Comparison of ENCODE assay signal across 12 cellular contexts in the genomic region with DNA sequence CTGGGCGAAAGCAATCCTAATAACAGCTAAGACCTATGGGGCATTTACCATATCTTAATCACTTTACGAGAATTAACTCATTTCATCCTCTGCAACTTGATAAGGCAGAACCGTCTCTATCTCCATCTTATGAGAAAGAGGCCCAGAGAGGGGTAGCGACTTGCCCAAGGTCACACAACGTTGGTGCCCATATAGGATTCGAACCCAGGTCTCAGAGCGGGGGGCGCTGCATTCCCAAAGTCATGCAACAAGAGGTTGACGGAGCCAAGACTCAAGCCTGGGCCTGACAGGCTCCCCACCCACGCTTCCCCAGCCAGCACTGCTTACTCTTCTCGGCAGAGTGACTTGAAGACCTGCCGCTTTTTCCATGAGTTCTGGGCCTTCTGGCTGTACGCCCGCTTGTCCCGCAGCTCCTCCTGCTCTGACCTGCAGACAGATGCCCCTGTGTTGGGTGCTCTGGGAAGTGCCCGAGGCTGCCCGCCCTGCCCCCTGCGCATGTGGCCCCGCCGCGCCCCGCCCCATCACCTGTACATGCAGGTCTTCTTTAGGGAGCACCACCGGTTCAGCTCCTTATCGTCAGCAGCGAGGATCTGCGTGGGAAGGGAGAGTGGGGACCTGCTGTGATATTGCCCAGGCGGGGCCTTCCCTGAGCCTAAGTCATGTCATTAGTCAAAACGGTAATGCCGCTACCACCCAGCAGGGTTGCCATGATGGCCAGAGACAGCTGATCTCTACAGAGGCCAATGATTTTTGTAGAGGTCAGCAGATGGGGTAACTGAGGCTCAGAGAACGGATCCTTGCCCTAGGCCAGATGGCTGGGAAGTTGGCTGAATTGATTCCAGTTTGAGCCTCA. TPM values are rescaled to one million over a fixed set of nuclear protein-coding genes. Genes with fewer than 3 reads are reported as not detected.
DNase-seq lines count a peak whose midpoint lies in the region; ATAC-seq, FAIRE-seq and TF ChIP-seq lines count a peak whose summit lies in the region.
"Had no signal": no experiment of that assay in that cellular context is flagged by ENCODE, and none has a peak within 500 bp of the region (broad histone marks: within the 10 kb centered on the region; RNA-seq: fewer than 3 reads in every experiment).

No MANE protein-coding gene starts in this region.

- H3K4me3 Mint-ChIP-seq in activated naive CD4-positive, alpha-beta T cell treated with anti-CD3 and anti-CD28 coated beads for 36 hours = no peak overlapping the region

- H3K27me3 Mint-ChIP-seq in activated naive CD4-positive, alpha-beta T cell treated with anti-CD3 and anti-CD28 coated beads for 36 hours (ENCODE audit: low read depth) = no peaks in the 10 kb centered on the region

- H3K36me3 ChIP-seq in A673 (ENCODE audit: insufficient read depth, low read length, poor library complexity, severe bottlenecking) = peaks cover 86% of the 10 kb centered on the region
- H3K36me3 ChIP-seq in tibial artery = peaks cover 49 to 98% (median 95%) of the 10 kb centered on the region in 3 donors

- no TSS peak for BruUV-seq in A673 (replicated peaks; lab: Mats Ljungman, UMichigan)

- DNase-seq in activated naive CD4-positive, alpha-beta T cell treated with anti-CD3 and anti-CD28 coated beads for 36 hours = peak; percentile 34
- DNase-seq in activated naive CD4-positive, alpha-beta T cell treated with Interleukin-2 at 50 U/mL for 16 hours = no peak
- peak; percentile 94 for DNase-seq in epithelial cell of esophagus (ENCODE audit: low read depth)
- DNase-seq in stimulated activated naive CD8-positive, alpha-beta T cell treated with anti-CD3 and anti-CD28 coated beads, Interleukin-15, Interleukin-2, amounts not matched to agents 100 U/mL and 50 U/mL, for 24 hours = peak; percentile 33
- DNase-seq in GM12891 (ENCODE audit: insufficient read length, low spot score) = no peak
- no peak for DNase-seq in A673 (ENCODE audit: low spot score)
- no peak for DNase-seq in tibial artery
- DNase-seq: NCI-H2081 treated with DMSO at 0.1 percent for 48 hours, upper lobe of right lung had no signal

- H3K4me1 ChIP-seq in A673 (ENCODE audit: insufficient read depth, low read length, poor library complexity, severe bottlenecking) = no peaks in the 10 kb centered on the region
- H3K4me1 ChIP-seq in tibial artery = no peaks in the 10 kb centered on the region
- H3K4me1 ChIP-seq: upper lobe of right lung had no signal

- H3K4me3 ChIP-seq in epithelial cell of esophagus (ENCODE audit: low read length) (no peak overlapping the region), A673 (ENCODE audit: low read depth, low read length, poor library complexity, severe bottlenecking) (no peak overlapping the region), tibial artery (no peak overlapping the region)
- H3K4me3 ChIP-seq: upper lobe of right lung had no signal

- CTCF ChIA-PET in activated naive CD4-positive, alpha-beta T cell treated with anti-CD3 and anti-CD28 coated beads for 36 hours (lab: Charles Lee) = interaction anchor here (0.6 to 1.8 kb wide), 3 partner anchors 14 to 145 kb away, joined by 3 to 5 read pairs (median 4); no protein-coding TSS in a partner anchor
- CTCF ChIA-PET in A673 (lab: Charles Lee) = no interaction called here

- H3K9me3 Mint-ChIP-seq in activated naive CD4-positive, alpha-beta T cell treated with anti-CD3 and anti-CD28 coated beads for 36 hours = no peaks in the 10 kb centered on the region

- no peak for FAIRE-seq in GM12891 (lab: Jason Lieb, UNC)
- FAIRE-seq: astrocyte, RCC 7860 had no signal

- peaks cover 49% of the 10 kb centered on the region for H3K36me3 Mint-ChIP-seq in activated naive CD4-positive, alpha-beta T cell treated with anti-CD3 and anti-CD28 coated beads for 36 hours (ENCODE audit: low read depth)

- peaks cover 54% of the 10 kb centered on the region for H3K4me1 Mint-ChIP-seq in activated naive CD4-positive, alpha-beta T cell treated with anti-CD3 and anti-CD28 coated beads for 36 hours (ENCODE audit: low read depth)

- H3K9me3 ChIP-seq in A673 (ENCODE audit: low read depth, low read length, poor library complexity, severe bottlenecking) (no peaks in the 10 kb centered on the region), tibial artery (no peaks in the 10 kb centered on the region)
- H3K9me3 ChIP-seq: upper lobe of right lung had no signal

- ATAC-seq in SK-N-SH treated with all-trans-retinoic acid at 6 μM for 48 hours = 0 out of 3 replicates have a peak, but pooled peaks have one; percentile 14
- ATAC-seq in stimulated activated naive CD8-positive, alpha-beta T cell treated with anti-CD3 and anti-CD28 coated beads, Interleukin-15, Interleukin-2, amounts not matched to agents 100 U/mL and 50 U/mL, for 24 hours = no peak

- POLR2A ChIA-PET in A673 (lab: Charles Lee; ENCODE audit: low non-redundant PET) = no interaction called here

- peak; percentile 39 for TF ChIP-seq CTCF in epithelial cell of esophagus (IDR thresholded peaks at IDR 0.05; ENCODE audit: insufficient read depth, low read depth, low read length, missing control alignments)
- TF ChIP-seq CTCF in A673 (conservative IDR thresholded peaks at IDR 0.05; ENCODE audit: low read depth, low read length) = no peak
- TF ChIP-seq CTCF in tibial artery (IDR thresholded peaks at IDR 0.05) = no peak

- intact Hi-C loops in activated naive CD4-positive, alpha-beta T cell treated with anti-CD3 and anti-CD28 coated beads for 36 hours (cut with micrococcal nuclease) = loop anchor here (1.0 to 5.0 kb wide), 2 partner anchors 10 to 48 kb away; no protein-coding TSS in a partner anchor
- intact Hi-C loops in A673 (cut with micrococcal nuclease; ENCODE audit: unreplicated experiment) = no loop called here
- intact Hi-C loops in tibial artery (cut with DNase I; ENCODE audit: low total_unique reads) = no loop called here

- H3K27ac Mint-ChIP-seq in activated naive CD4-positive, alpha-beta T cell treated with anti-CD3 and anti-CD28 coated beads for 36 hours = peak overlapping the region; percentile 96

- TF ChIP-seq POLR2A in GM12891 (IDR thresholded peaks at IDR 0.05; ENCODE audit: low read depth, low read length) = no peak

- no peak overlapping the region for H3K27ac ChIP-seq in A673 (ENCODE audit: low read depth, low read length, poor library complexity, severe bottlenecking)
- no peak overlapping the region for H3K27ac ChIP-seq in tibial artery
- H3K27ac ChIP-seq: upper lobe of right lung had no signal

- no peaks in the 10 kb centered on the region for H3K27me3 ChIP-seq in A673 (replicated peaks; ENCODE audit: insufficient read depth, low read depth, low read length, poor library complexity)
- no peaks in the 10 kb centered on the region for H3K27me3 ChIP-seq in tibial artery
- H3K27me3 ChIP-seq: upper lobe of right lung had no signal

TF ChIP-seq in SK-N-SH treated with all-trans-retinoic acid at 6 μM for 48 hours, 23 proteins besides CTCF, POLR2A, EP300 and RAD21 (continues in another document):
- TF ChIP-seq CSDC2 (CRISPR knock-in tag; IDR thresholded peaks at IDR 0.05) (no peak), SNAI2 (CRISPR knock-in tag; IDR thresholded peaks at IDR 0.05) (no peak), GLIS3 (CRISPR knock-in tag; IDR thresholded peaks at IDR 0.05) (no peak), ZNF565 (CRISPR knock-in tag; conservative IDR thresholded peaks at IDR 0.05; ENCODE audit: low read depth) (no peak), OSR1 (CRISPR knock-in tag; IDR thresholded peaks at IDR 0.05) (no peak), ZFP3 (CRISPR knock-in tag; IDR thresholded peaks at IDR 0.05) (no peak)

TF ChIP-seq in GM12891, 5 proteins besides CTCF, POLR2A, EP300 and RAD21:
- TF ChIP-seq PAX5 (IDR thresholded peaks at IDR 0.05; ENCODE audit: insufficient read depth, low read length, severe bottlenecking) (no peak), POU2F2 (IDR thresholded peaks at IDR 0.05; ENCODE audit: low read depth, low read length) (no peak), POLR2AphosphoS5 (IDR thresholded peaks at IDR 0.05; ENCODE audit: low read depth, low read length) (no peak), SPI1 (IDR thresholded peaks at IDR 0.05; ENCODE audit: low read depth, low read length) (no peak), TAF1 (IDR thresholded peaks at IDR 0.05; ENCODE audit: low read depth, low read length) (no peak)

RNA-seq across cellular contexts. Expression of gene KRI1, which starts 10.8 kb away (rescaled TPM):
- total RNA-seq in activated naive CD4-positive, alpha-beta T cell treated with anti-CD3 and anti-CD28 coated beads for 36 hours = 10 to 100 TPM; 50.2 to 51.7 TPM
- 15.2 TPM for polyA plus RNA-seq in GM12891 (2012; ENCODE audit: low read depth, missing spikeins)
- 45.2 and 47.8 TPM in 2 replicates for total RNA-seq in A673 (2021)

RNA-seq across cellular contexts. Expression of gene ATG4D, which starts 11.3 kb away (rescaled TPM):
- 10 to 100 TPM; 21.6 to 22.5 TPM for total RNA-seq in activated naive CD4-positive, alpha-beta T cell treated with anti-CD3 and anti-CD28 coated beads for 36 hours
- polyA plus RNA-seq in GM12891 (2012; ENCODE audit: low read depth, missing spikeins) = 18.2 TPM
- 52.1 and 57.1 TPM in 2 replicates for total RNA-seq in A673 (2021)

RNA-seq across cellular contexts. Expression of gene CDKN2D, which starts 13.8 kb away (rescaled TPM):
- total RNA-seq in activated naive CD4-positive, alpha-beta T cell treated with anti-CD3 and anti-CD28 coated beads for 36 hours = 10 to 100 TPM; 69.2 to 75.2 TPM
- polyA plus RNA-seq in GM12891 (2012; ENCODE audit: low read depth, missing spikeins) = 7.3 TPM
- total RNA-seq in A673 (2021) = 12.7 and 14.6 TPM in 2 replicates

RNA-seq across cellular contexts. Expression of gene AP1M2, which starts 32.1 kb away (rescaled TPM):
- total RNA-seq in activated naive CD4-positive, alpha-beta T cell treated with anti-CD3 and anti-CD28 coated beads for 36 hours = not detected
- 0.05 TPM for polyA plus RNA-seq in GM12891 (2012; ENCODE audit: low read depth, missing spikeins)
- 2.5 and 2.8 TPM in 2 replicates for total RNA-seq in A673 (2021)

RNA-seq across cellular contexts. Expression of gene S1PR5, which starts 37.7 kb away (rescaled TPM):
- total RNA-seq in activated naive CD4-positive, alpha-beta T cell treated with anti-CD3 and anti-CD28 coated beads for 36 hours = not detected
- 0.06 TPM for polyA plus RNA-seq in GM12891 (2012; ENCODE audit: low read depth, missing spikeins)
- 0.41 and 1.1 TPM in 2 replicates for total RNA-seq in A673 (2021)

Comparison
In these comparisons a context has a peak if more than half of its experiments do, and no peak if none do; other contexts are left out.
1. DNase-seq: peak in activated naive CD4-positive, alpha-beta T cell treated with anti-CD3 and anti-CD28 coated beads for 36 hours (single experiment), epithelial cell of esophagus (single experiment) and stimulated activated naive CD8-positive, alpha-beta T cell treated with anti-CD3 and anti-CD28 coated beads, Interleukin-15, Interleukin-2, amounts not matched to agents 100 U/mL and 50 U/mL, for 24 hours (single experiment); none in activated naive CD4-positive, alpha-beta T cell treated with Interleukin-2 at 50 U/mL for 16 hours (single experiment), GM12891 (single experiment), A673 (single experiment) and tibial artery (0 of 2).